Comparison of ENCODE assay signal across 26 cellular contexts in the genomic region with DNA sequence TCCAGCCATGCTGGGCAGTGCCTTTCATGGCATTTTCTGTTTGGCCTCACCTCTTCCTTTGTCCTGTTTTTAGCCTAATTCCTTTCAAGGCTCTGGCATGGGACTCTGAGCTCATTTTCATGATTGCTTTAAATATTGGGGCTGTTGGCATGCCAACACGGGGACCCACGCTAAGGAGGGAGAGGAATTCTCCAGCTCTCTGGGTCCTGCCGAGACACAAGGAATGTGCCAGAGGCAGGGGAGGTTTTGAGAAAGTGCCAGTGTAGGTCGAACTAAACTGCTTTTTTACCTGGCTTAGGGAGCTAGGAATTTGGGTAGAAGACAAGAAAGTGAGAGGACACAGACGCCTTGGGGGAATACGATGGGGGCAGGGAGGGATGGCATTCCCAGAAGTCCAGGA. TPM values are rescaled to one million over a fixed set of nuclear protein-coding genes. Genes with fewer than 3 reads are reported as not detected.
A peak's percentile ranks its signal among the peaks of the same experiment; 100 is the strongest.
DNase-seq lines count a peak whose midpoint lies in the region; ATAC-seq and TF ChIP-seq lines count a peak whose summit lies in the region.
"Had no signal": no experiment of that assay in that cellular context is flagged by ENCODE, and none has a peak within 500 bp of the region (broad histone marks: within the 10 kb centered on the region; RNA-seq: fewer than 3 reads in every experiment).

No MANE protein-coding gene starts in this region.

- DNase-seq in left ventricle myocardium inferior (no peak), left ventricle myocardium superior (no peak), chondrocyte (ENCODE audit: low spot score) (no peak), mesothelial cell of epicardium (ENCODE audit: low spot score in 2 of 2, unreplicated experiment in 2 of 2) (no peak), type B pancreatic cell (ENCODE audit: extremely low spot score, unreplicated experiment) (no peak), NCI-H524 treated with DMSO at 0.1 percent for 48 hours (lab: John Stamatoyannopoulos, UW) (no peak), DMS114 treated with DMSO at 0.1 percent for 48 hours (lab: John Stamatoyannopoulos, UW; ENCODE audit: unreplicated experiment) (no peak)
- DNase-seq: activated CD4-positive, alpha-beta T cell treated with anti-CD3 and anti-CD28 coated beads for 4 hours; activated gamma-delta T cell treated with Interleukin-2 at 50 U/mL for 16 hours; activated naive CD8-positive, alpha-beta T cell treated with anti-CD3 and anti-CD28 coated beads, Interleukin-2, amount 50 U/mL, for 24 hours; activated T-cell treated with anti-CD3 and anti-CD28 coated beads, Interleukin-2, amount 50 U/mL, for 1 hour; CD4-positive, alpha-beta memory T cell; effector memory CD4-positive, alpha-beta T cell; EL; erythroblast; foreskin fibroblast; GM23248; KBM-7; NCI-H2029 treated with DMSO at 0.1 percent for 48 hours; NCI-H2227 treated with DMSO at 0.1 percent for 48 hours; posterior cingulate gyrus; SK-N-SH; stimulated activated naive CD4-positive, alpha-beta T cell treated with Interleukin-2 at 50 U/mL for 16 hours; testis had no signal

- H3K27ac ChIP-seq in left ventricle myocardium inferior (replicated peaks) = peak overlapping the region; percentile 93
- H3K27ac ChIP-seq: GM23248, testis had no signal

- no peaks in the 10 kb centered on the region for H3K36me3 ChIP-seq in left ventricle myocardium inferior

- H3K27me3 Mint-ChIP-seq in chondrocyte (ENCODE audit: low read depth) (no peaks in the 10 kb centered on the region), mesothelial cell of epicardium (ENCODE audit: low read depth) (no peaks in the 10 kb centered on the region), type B pancreatic cell (peaks cover 10% of the 10 kb centered on the region)

- intact Hi-C loops in left ventricle myocardium inferior (cut with micrococcal nuclease) = no loop called here
- intact Hi-C loops in left ventricle myocardium superior (cut with micrococcal nuclease) = no loop called here

- H3K4me3 Mint-ChIP-seq in chondrocyte (ENCODE audit: unreplicated experiment) (no peak overlapping the region), mesothelial cell of epicardium (no peak overlapping the region), type B pancreatic cell (no peak overlapping the region)
- H3K4me3 Mint-ChIP-seq: activated naive CD8-positive, alpha-beta T cell treated with anti-CD3 and anti-CD28 coated beads, Interleukin-2, amount 50 U/mL, for 24 hours; CD4-positive, alpha-beta memory T cell had no signal

- H3K4me1 ChIP-seq in left ventricle myocardium inferior = peaks cover 56% of the 10 kb centered on the region

- TF ChIP-seq CTCF in left ventricle myocardium inferior (IDR thresholded peaks at IDR 0.05; ENCODE audit: borderline replicate concordance) = no peak
- no peak for TF ChIP-seq CTCF in chondrocyte (IDR thresholded peaks at IDR 0.05)
- no peak for TF ChIP-seq CTCF in mesothelial cell of epicardium (IDR thresholded peaks at IDR 0.05; ENCODE audit: unreplicated experiment)
- TF ChIP-seq CTCF in type B pancreatic cell (conservative IDR thresholded peaks at IDR 0.05) = no peak

- no peaks in the 10 kb centered on the region for H3K27me3 ChIP-seq in left ventricle myocardium inferior (ENCODE audit: low read depth)
- H3K27me3 ChIP-seq: testis had no signal

- no peaks in the 10 kb centered on the region for H3K9me3 Mint-ChIP-seq in chondrocyte (ENCODE audit: low read depth)
- no peaks in the 10 kb centered on the region for H3K9me3 Mint-ChIP-seq in mesothelial cell of epicardium
- H3K9me3 Mint-ChIP-seq in type B pancreatic cell = peaks cover 13% of the 10 kb centered on the region
- H3K9me3 Mint-ChIP-seq: activated naive CD8-positive, alpha-beta T cell treated with anti-CD3 and anti-CD28 coated beads, Interleukin-2, amount 50 U/mL, for 24 hours; CD4-positive, alpha-beta memory T cell had no signal

- peaks cover 54% of the 10 kb centered on the region for H3K4me1 Mint-ChIP-seq in chondrocyte (ENCODE audit: low read depth)
- H3K4me1 Mint-ChIP-seq in mesothelial cell of epicardium = peaks cover 45% of the 10 kb centered on the region
- peaks cover 54% of the 10 kb centered on the region for H3K4me1 Mint-ChIP-seq in type B pancreatic cell (ENCODE audit: unreplicated experiment)
- H3K4me1 Mint-ChIP-seq: activated naive CD8-positive, alpha-beta T cell treated with anti-CD3 and anti-CD28 coated beads, Interleukin-2, amount 50 U/mL, for 24 hours; CD4-positive, alpha-beta memory T cell had no signal

- H3K27ac Mint-ChIP-seq in chondrocyte (ENCODE audit: unreplicated experiment) (peak overlapping the region; percentile 90), mesothelial cell of epicardium (peak overlapping the region; percentile 72), type B pancreatic cell (peak overlapping the region; percentile 22)
- H3K27ac Mint-ChIP-seq: activated naive CD8-positive, alpha-beta T cell treated with anti-CD3 and anti-CD28 coated beads, Interleukin-2, amount 50 U/mL, for 24 hours had no signal

- ATAC-seq in left ventricle myocardium superior (no peak), HG03520 (IDR thresholded peaks at IDR 0.05; ENCODE audit: unreplicated experiment) (no peak)
- ATAC-seq: activated naive CD8-positive, alpha-beta T cell treated with anti-CD3 and anti-CD28 coated beads, Interleukin-2, amount 50 U/mL, for 24 hours had no signal

- no peaks in the 10 kb centered on the region for H3K36me3 Mint-ChIP-seq in chondrocyte (ENCODE audit: low read depth)
- no peaks in the 10 kb centered on the region for H3K36me3 Mint-ChIP-seq in mesothelial cell of epicardium
- H3K36me3 Mint-ChIP-seq in type B pancreatic cell = peaks cover 3% of the 10 kb centered on the region
- H3K36me3 Mint-ChIP-seq: CD4-positive, alpha-beta memory T cell had no signal

- no peak overlapping the region for H3K4me3 ChIP-seq in left ventricle myocardium inferior
- H3K4me3 ChIP-seq: GM23248, lung, testis had no signal

- no peaks in the 10 kb centered on the region for H3K9me3 ChIP-seq in left ventricle myocardium inferior (replicated peaks)
- H3K9me3 ChIP-seq: SK-N-SH, testis had no signal

RNA-seq across cellular contexts. Expression of a gene that starts 42.3 kb away (rescaled TPM):
- total RNA-seq in left ventricle myocardium inferior (1,816 TPM), left ventricle myocardium superior (1,901 TPM), chondrocyte (2,015 to 2,317 TPM (median 2,049 TPM) in 3 replicates), mesothelial cell of epicardium (2,728 to 2,928 TPM (median 2,867 TPM) in 3 replicates), type B pancreatic cell (ENCODE audit: low replicate concordance) (3,063 and 3,098 TPM in 2 replicates)

Comparison
In these comparisons a context has a peak if more than half of its experiments do, and no peak if none do; other contexts are left out.
1. H3K27ac Mint-ChIP-seq: peak in every context shown above with its lines; median percentile 90 in chondrocyte; 72 in mesothelial cell of epicardium; 22 in type B pancreatic cell.